Comparison of ENCODE assay signal across 33 cellular contexts in genomic region chr11:19703211-19703610, GRCh38. TPM values are rescaled to one million over a fixed set of nuclear protein-coding genes. Genes with fewer than 3 reads are reported as not detected.
DNase-seq lines count a peak whose midpoint lies in the region; ATAC-seq and TF ChIP-seq lines count a peak whose summit lies in the region.
"Had no signal": no experiment of that assay in that cellular context is flagged by ENCODE, and none has a peak within 500 bp of the region (broad histone marks: within the 10 kb centered on the region; RNA-seq: fewer than 3 reads in every experiment).

No MANE protein-coding gene starts in this region.

- H3K4me1 ChIP-seq in rectal smooth muscle tissue (ENCODE audit: control insufficient read depth, insufficient read depth, low read length), result peaks cover 19% of the 10 kb centered on the region
- H3K4me1 ChIP-seq: foreskin keratinocyte had no signal

- peaks cover 4% of the 10 kb centered on the region for H3K4me1 Mint-ChIP-seq in stimulated activated naive CD8-positive, alpha-beta T cell treated with anti-CD3 and anti-CD28 coated beads, Interleukin-15, amount 100 ng/mL, for 72 hours
- H3K4me1 Mint-ChIP-seq: activated CD4-positive, alpha-beta memory T cell treated with anti-CD3 and anti-CD28 coated beads, Interleukin-2, amount 10 ng/mL, durations not matched to agents 7 days and 5 days; immature natural killer cell; natural killer cell; stimulated activated naive B cell treated with anti-CD40 and anti-IgM and Interleukin-4, amounts not matched to agents 10 μg/mL and 1 μg/mL and 100 μg/mL, for 72 hours had no signal

- no peak overlapping the region for H3K27ac Mint-ChIP-seq in stimulated activated naive CD8-positive, alpha-beta T cell treated with anti-CD3 and anti-CD28 coated beads, Interleukin-15, amount 100 ng/mL, for 72 hours
- H3K27ac Mint-ChIP-seq: activated CD4-positive, alpha-beta memory T cell treated with anti-CD3 and anti-CD28 coated beads, Interleukin-2, amount 10 ng/mL, durations not matched to agents 7 days and 5 days; activated naive CD8-positive, alpha-beta T cell; activated T-helper 2 cell treated with anti-CD3 and anti-CD28 coated beads, Interferon-gamma antibody, Interleukin-2, Interleukin-4, amounts not matched to agents 10 μg/mL and 5 μg/mL and 100 μg/mL, durations not matched to agents 14 hours and 24 hours and 36 hours; effector memory CD8-positive, alpha-beta T cell; mesothelial cell of epicardium; natural killer cell; stimulated activated naive B cell treated with anti-CD40 and anti-IgM and Interleukin-4, amounts not matched to agents 10 μg/mL and 1 μg/mL and 100 μg/mL, for 72 hours had no signal

- H3K9ac ChIP-seq in rectal smooth muscle tissue (ENCODE audit: low read length), result no peak overlapping the region

- no peaks in the 10 kb centered on the region for H3K9me3 Mint-ChIP-seq in stimulated activated naive CD8-positive, alpha-beta T cell treated with anti-CD3 and anti-CD28 coated beads, Interleukin-15, amount 100 ng/mL, for 72 hours
- H3K9me3 Mint-ChIP-seq: activated CD4-positive, alpha-beta memory T cell treated with anti-CD3 and anti-CD28 coated beads, Interleukin-2, amount 10 ng/mL, durations not matched to agents 7 days and 5 days; activated T-helper 2 cell treated with anti-CD3 and anti-CD28 coated beads, Interferon-gamma antibody, Interleukin-2, Interleukin-4, amounts not matched to agents 10 μg/mL and 5 μg/mL and 100 μg/mL, durations not matched to agents 14 hours and 24 hours and 36 hours; effector memory CD8-positive, alpha-beta T cell; immature natural killer cell; mesothelial cell of epicardium; natural killer cell; stimulated activated naive B cell treated with anti-CD40 and anti-IgM and Interleukin-4, amounts not matched to agents 10 μg/mL and 1 μg/mL and 100 μg/mL, for 72 hours had no signal

- peak; percentile 62 for DNase-seq in EH (ENCODE audit: low read depth)
- peak; percentile 69 for DNase-seq in M059J (ENCODE audit: low read depth)
- peak; percentile 29 to 71 for DNase-seq in foreskin fibroblast
- DNase-seq in mucosa of gallbladder (ENCODE audit: low spot score), result no peak
- no peak for DNase-seq in stimulated activated naive CD8-positive, alpha-beta T cell treated with anti-CD3 and anti-CD28 coated beads, Interleukin-15, amount 100 ng/mL, for 72 hours
- DNase-seq: activated CD4-positive, alpha-beta memory T cell treated with anti-CD3 and anti-CD28 coated beads, Interleukin-2, amount 10 ng/mL, durations not matched to agents 7 days and 5 days; cortex of kidney; DMS153; effector memory CD8-positive, alpha-beta T cell; erythroblast; foreskin keratinocyte; GDM1; hippocampal formation; immature natural killer cell; KG1; natural killer cell; NCI-H1436 treated with DMSO at 0.1 percent for 48 hours; NCI-H2107; NCI-H446; NCI-H82; RPMI8226; stimulated activated CD4-positive, alpha-beta T cell treated with anti-CD3 and anti-CD28 coated beads, Interleukin-4, amount 100 ng/mL, for 4 hours; stimulated activated naive B cell treated with anti-CD40 and anti-IgM and Interleukin-4, amounts not matched to agents 10 μg/mL and 1 μg/mL and 100 μg/mL, for 72 hours; thyroid gland had no signal

- no peak for TF ChIP-seq CTCF in foreskin fibroblast (IDR thresholded peaks at IDR 0.05; ENCODE audit: low read depth, low read length)

- H3K27ac ChIP-seq in rectal smooth muscle tissue (ENCODE audit: low read depth, low read length), result peak overlapping the region; percentile 83
- H3K27ac ChIP-seq: cardiac muscle cell, foreskin keratinocyte, thyroid gland had no signal

- H3K27me3 Mint-ChIP-seq in stimulated activated naive CD8-positive, alpha-beta T cell treated with anti-CD3 and anti-CD28 coated beads, Interleukin-15, amount 100 ng/mL, for 72 hours, result peaks cover 15% of the 10 kb centered on the region

- ATAC-seq in GM18867 (IDR thresholded peaks at IDR 0.05; ENCODE audit: unreplicated experiment) (no peak), GM18520 (IDR thresholded peaks at IDR 0.05; ENCODE audit: unreplicated experiment) (no peak)
- no peak for ATAC-seq in stimulated activated naive CD8-positive, alpha-beta T cell treated with anti-CD3 and anti-CD28 coated beads, Interleukin-15, amount 100 ng/mL, for 72 hours
- ATAC-seq: activated CD4-positive, CD25-positive, alpha-beta regulatory T cell treated with anti-CD3 and anti-CD28 coated beads, Interleukin-2, amount 50 U/mL, for 24 hours; effector memory CD8-positive, alpha-beta T cell; foreskin keratinocyte; left lobe of liver; natural killer cell; stimulated activated naive B cell treated with anti-CD40 and anti-IgM and Interleukin-4, amounts not matched to agents 10 μg/mL and 1 μg/mL and 100 μg/mL, for 72 hours had no signal

- no peaks in the 10 kb centered on the region for H3K27me3 ChIP-seq in rectal smooth muscle tissue (ENCODE audit: control insufficient read depth, insufficient read depth, low read length)
- H3K27me3 ChIP-seq: thyroid gland had no signal

- H3K4me3 ChIP-seq in foreskin fibroblast (ENCODE audit: low read depth in 1 of 2, low read length in 2 of 2), result no peak overlapping the region
- no peak overlapping the region for H3K4me3 ChIP-seq in rectal smooth muscle tissue (ENCODE audit: low read length)
- H3K4me3 ChIP-seq: cardiac muscle cell, thyroid gland had no signal

- H3K4me3 Mint-ChIP-seq in stimulated activated naive CD8-positive, alpha-beta T cell treated with anti-CD3 and anti-CD28 coated beads, Interleukin-15, amount 100 ng/mL, for 72 hours, result no peak overlapping the region
- H3K4me3 Mint-ChIP-seq: activated CD4-positive, alpha-beta memory T cell treated with anti-CD3 and anti-CD28 coated beads, Interleukin-2, amount 10 ng/mL, durations not matched to agents 7 days and 5 days; activated naive CD8-positive, alpha-beta T cell; effector memory CD8-positive, alpha-beta T cell; immature natural killer cell; mesothelial cell of epicardium; natural killer cell; stimulated activated naive B cell treated with anti-CD40 and anti-IgM and Interleukin-4, amounts not matched to agents 10 μg/mL and 1 μg/mL and 100 μg/mL, for 72 hours had no signal

- no peaks in the 10 kb centered on the region for H3K36me3 ChIP-seq in rectal smooth muscle tissue (ENCODE audit: control insufficient read depth, insufficient read depth, low read length)
- H3K36me3 ChIP-seq: cardiac muscle cell, thyroid gland had no signal

RNA-seq across cellular contexts. Expression of gene NAV2, which starts 9.4 kb away (rescaled TPM):
- 6.4 and 15.6 TPM in 2 replicates for total RNA-seq in M059J (2014; rRNA removed; shearing (Covaris generic))
- total RNA-seq in mucosa of gallbladder, result 5.3 TPM

Comparison
In these comparisons a context has a peak if more than half of its experiments do, and no peak if none do; other contexts are left out.
1. DNase-seq: peak in EH (single experiment), M059J (single experiment) and foreskin fibroblast (2 of 2); none in mucosa of gallbladder (single experiment) and stimulated activated naive CD8-positive, alpha-beta T cell treated with anti-CD3 and anti-CD28 coated beads, Interleukin-15, amount 100 ng/mL, for 72 hours (0 of 2).